1 cellular context compared by ENCODE assay signal in the genomic region with DNA sequence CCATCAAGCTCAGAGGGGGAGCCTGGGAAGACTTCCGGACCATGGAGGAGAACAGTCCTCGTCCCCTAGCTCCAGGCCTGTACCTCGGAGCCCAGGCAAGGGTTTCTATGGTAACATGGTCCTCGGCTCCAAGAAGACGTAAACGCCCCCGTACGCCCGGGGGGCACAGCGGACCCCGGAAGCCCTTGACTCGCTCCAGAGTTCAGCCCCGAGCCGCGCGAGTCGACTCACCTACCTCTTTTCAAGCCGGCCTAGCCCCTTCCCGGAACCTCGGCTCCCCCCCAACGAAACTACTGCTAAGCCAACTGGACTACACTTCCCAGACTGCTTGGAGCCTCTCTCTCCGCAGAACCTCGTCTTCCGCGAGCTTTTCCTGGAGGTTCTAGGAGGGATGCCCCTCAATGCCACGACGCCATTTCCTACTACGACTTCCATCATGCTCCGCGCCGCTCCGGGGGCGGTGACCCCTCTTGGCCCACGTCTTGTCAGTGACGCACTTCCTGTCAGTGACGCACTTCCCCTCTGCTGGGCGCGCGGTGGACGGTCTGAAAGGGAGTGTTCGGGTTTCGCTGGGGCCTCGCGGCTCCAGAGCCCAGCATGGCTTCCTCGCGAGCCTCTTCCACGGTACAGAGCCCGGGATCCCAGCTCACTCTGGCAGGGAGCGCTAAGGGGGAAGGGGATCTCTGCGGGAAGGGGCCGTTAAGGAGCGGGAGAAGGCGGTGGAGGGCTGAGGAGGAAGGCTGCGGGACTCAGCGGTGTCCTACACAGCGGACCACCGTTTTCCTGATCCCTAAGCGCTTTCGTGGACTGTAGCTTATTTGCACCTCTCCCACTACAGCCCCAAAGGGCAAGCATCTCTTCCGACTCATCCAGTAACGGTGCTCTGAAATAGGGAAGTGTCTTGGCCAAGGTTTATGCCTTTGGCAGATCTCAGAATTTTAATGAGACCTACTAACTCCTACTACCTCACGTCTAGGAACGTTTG.
TF ChIP-seq lines count a peak whose summit lies in the region.

A gene (minus strand): TSS at position 426 of the 985 bp plus-strand sequence. CDS start 3,065 bp downstream, outside the sequence.
A gene (plus strand): TSS at position 512 of the 985 bp plus-strand sequence. CDS start 86 bp downstream, at position 598.

TF ChIP-seq in HepG2, 621 proteins besides CTCF, POLR2A, EP300 and RAD21 (continued from another document):
- TF ChIP-seq REL (CRISPR knock-in tag; conservative IDR thresholded peaks at IDR 0.05) (no peak), SIN3B (IDR thresholded peaks at IDR 0.05; ENCODE audit: low read length) (peak; percentile 67), RFX5 (IDR thresholded peaks at IDR 0.05; ENCODE audit: low read depth, low read length) (peak; percentile 51; the same call in 1 of the 2 replicates), HDAC6 (IDR thresholded peaks at IDR 0.05; ENCODE audit: low read depth, low read length) (no peak), PCBP2 (optimal IDR thresholded peaks at IDR 0.05; ENCODE audit: low read depth, low read length, poor library complexity, severe bottlenecking) (no peak), NKX3-1 (CRISPR knock-in tag; IDR thresholded peaks at IDR 0.05) (0 out of 2 replicates have a peak, but pooled peaks have one; percentile 26), ZC3H4 (CRISPR knock-in tag; IDR thresholded peaks at IDR 0.05; ENCODE audit: borderline replicate concordance) (no peak), JUNB (CRISPR knock-in tag; IDR thresholded peaks at IDR 0.05; ENCODE audit: borderline replicate concordance) (no peak), ZNF326 (CRISPR knock-in tag; IDR thresholded peaks at IDR 0.05; ENCODE audit: borderline replicate concordance) (no peak), NBN (conservative IDR thresholded peaks at IDR 0.05) (no peak), MAFG (CRISPR knock-in tag; IDR thresholded peaks at IDR 0.05) (no peak), SSRP1 (CRISPR knock-in tag; IDR thresholded peaks at IDR 0.05) (no peak), ZNF552 (CRISPR knock-in tag; IDR thresholded peaks at IDR 0.05; ENCODE audit: borderline replicate concordance) (peak; percentile 8; the same call in 1 of the 2 replicates), FOXP1 (IDR thresholded peaks at IDR 0.05) (no peak), FOXP1 (CRISPR knock-in tag; IDR thresholded peaks at IDR 0.05) (no peak), MAFF (IDR thresholded peaks at IDR 0.05; ENCODE audit: low read depth, low read length) (no peak), MYC (CRISPR knock-in tag; IDR thresholded peaks at IDR 0.05; ENCODE audit: borderline replicate concordance) (peak; percentile 86; the same call in 1 of the 2 replicates), ONECUT2 (CRISPR knock-in tag; IDR thresholded peaks at IDR 0.05) (0 out of 2 replicates have a peak, but pooled peaks have one; percentile 33), MEF2D (CRISPR knock-in tag; IDR thresholded peaks at IDR 0.05) (0 out of 2 replicates have a peak, but pooled peaks have one; percentile 18), U2AF2 (IDR thresholded peaks at IDR 0.05; ENCODE audit: low read depth, low read length) (no peak), ETV6 (CRISPR knock-in tag; conservative IDR thresholded peaks at IDR 0.05) (no peak), ZNF720 (CRISPR knock-in tag; IDR thresholded peaks at IDR 0.05) (no peak), TSC22D2 (CRISPR knock-in tag; IDR thresholded peaks at IDR 0.05; ENCODE audit: borderline replicate concordance) (no peak), ZNF333 (CRISPR knock-in tag; IDR thresholded peaks at IDR 0.05; ENCODE audit: borderline replicate concordance) (peak; percentile 74; the same call in 1 of the 2 replicates), ZNF567 (CRISPR knock-in tag; IDR thresholded peaks at IDR 0.05; ENCODE audit: borderline replicate concordance) (peak; percentile 87; the same call in 1 of the 2 replicates), PRMT3 (CRISPR knock-in tag; IDR thresholded peaks at IDR 0.05; ENCODE audit: borderline replicate concordance, low read depth) (no peak), RNF2 (conservative IDR thresholded peaks at IDR 0.05; ENCODE audit: low read depth) (0 out of 2 replicates have a peak, but pooled peaks have one; percentile 34), ZNF3 (CRISPR knock-in tag; IDR thresholded peaks at IDR 0.05) (no peak), ZNF431 (CRISPR knock-in tag; IDR thresholded peaks at IDR 0.05; ENCODE audit: borderline replicate concordance, low read depth) (no peak), ZNF670 (CRISPR knock-in tag; IDR thresholded peaks at IDR 0.05; ENCODE audit: borderline replicate concordance) (peak; percentile 79), YEATS2 (CRISPR knock-in tag; IDR thresholded peaks at IDR 0.05; ENCODE audit: borderline replicate concordance) (peak; percentile 96), RBAK (CRISPR knock-in tag; IDR thresholded peaks at IDR 0.05) (no peak), ATM (IDR thresholded peaks at IDR 0.05; ENCODE audit: borderline replicate concordance) (no peak)
- TF ChIP-seq, protein P1, sequence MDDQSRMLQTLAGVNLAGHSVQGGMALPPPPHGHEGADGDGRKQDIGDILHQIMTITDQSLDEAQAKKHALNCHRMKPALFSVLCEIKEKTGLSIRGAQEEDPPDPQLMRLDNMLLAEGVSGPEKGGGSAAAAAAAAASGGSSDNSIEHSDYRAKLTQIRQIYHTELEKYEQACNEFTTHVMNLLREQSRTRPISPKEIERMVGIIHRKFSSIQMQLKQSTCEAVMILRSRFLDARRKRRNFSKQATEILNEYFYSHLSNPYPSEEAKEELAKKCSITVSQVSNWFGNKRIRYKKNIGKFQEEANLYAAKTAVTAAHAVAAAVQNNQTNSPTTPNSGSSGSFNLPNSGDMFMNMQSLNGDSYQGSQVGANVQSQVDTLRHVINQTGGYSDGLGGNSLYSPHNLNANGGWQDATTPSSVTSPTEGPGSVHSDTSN (CRISPR knock-in tag; IDR thresholded peaks at IDR 0.05; ENCODE audit: borderline replicate concordance): no peak
- TF ChIP-seq, protein P2, sequence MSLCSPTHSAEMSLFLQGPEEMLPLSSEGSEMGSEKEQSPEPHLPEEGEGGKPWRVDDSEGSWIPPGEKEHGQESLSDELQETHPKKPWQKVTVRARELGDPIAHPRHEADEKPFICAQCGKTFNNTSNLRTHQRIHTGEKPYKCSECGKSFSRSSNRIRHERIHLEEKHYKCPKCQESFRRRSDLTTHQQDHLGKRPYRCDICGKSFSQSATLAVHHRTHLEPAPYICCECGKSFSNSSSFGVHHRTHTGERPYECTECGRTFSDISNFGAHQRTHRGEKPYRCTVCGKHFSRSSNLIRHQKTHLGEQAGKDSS (CRISPR knock-in tag; IDR thresholded peaks at IDR 0.05; ENCODE audit: borderline replicate concordance, low read depth): no peak; the same call in 1 of the 2 replicates
- TF ChIP-seq, protein P3, sequence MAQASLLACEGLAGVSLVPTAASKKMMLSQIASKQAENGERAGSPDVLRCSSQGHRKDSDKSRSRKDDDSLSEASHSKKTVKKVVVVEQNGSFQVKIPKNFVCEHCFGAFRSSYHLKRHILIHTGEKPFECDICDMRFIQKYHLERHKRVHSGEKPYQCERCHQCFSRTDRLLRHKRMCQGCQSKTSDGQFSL (CRISPR knock-in tag; IDR thresholded peaks at IDR 0.05): peak; percentile 98
- TF ChIP-seq, protein P4, sequence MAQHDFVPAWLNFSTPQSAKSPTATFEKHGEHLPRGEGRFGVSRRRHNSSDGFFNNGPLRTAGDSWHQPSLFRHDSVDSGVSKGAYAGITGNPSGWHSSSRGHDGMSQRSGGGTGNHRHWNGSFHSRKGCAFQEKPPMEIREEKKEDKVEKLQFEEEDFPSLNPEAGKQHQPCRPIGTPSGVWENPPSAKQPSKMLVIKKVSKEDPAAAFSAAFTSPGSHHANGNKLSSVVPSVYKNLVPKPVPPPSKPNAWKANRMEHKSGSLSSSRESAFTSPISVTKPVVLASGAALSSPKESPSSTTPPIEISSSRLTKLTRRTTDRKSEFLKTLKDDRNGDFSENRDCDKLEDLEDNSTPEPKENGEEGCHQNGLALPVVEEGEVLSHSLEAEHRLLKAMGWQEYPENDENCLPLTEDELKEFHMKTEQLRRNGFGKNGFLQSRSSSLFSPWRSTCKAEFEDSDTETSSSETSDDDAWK (CRISPR knock-in tag; IDR thresholded peaks at IDR 0.05): no peak
- TF ChIP-seq, protein P5, sequence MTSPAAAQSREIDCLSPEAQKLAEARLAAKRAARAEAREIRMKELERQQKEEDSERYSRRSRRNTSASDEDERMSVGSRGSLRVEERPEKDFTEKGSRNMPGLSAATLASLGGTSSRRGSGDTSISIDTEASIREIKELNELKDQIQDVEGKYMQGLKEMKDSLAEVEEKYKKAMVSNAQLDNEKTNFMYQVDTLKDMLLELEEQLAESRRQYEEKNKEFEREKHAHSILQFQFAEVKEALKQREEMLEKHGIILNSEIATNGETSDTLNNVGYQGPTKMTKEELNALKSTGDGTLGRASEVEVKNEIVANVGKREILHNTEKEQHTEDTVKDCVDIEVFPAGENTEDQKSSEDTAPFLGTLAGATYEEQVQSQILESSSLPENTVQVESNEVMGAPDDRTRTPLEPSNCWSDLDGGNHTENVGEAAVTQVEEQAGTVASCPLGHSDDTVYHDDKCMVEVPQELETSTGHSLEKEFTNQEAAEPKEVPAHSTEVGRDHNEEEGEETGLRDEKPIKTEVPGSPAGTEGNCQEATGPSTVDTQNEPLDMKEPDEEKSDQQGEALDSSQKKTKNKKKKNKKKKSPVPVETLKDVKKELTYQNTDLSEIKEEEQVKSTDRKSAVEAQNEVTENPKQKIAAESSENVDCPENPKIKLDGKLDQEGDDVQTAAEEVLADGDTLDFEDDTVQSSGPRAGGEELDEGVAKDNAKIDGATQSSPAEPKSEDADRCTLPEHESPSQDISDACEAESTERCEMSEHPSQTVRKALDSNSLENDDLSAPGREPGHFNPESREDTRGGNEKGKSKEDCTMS (CRISPR knock-in tag; conservative IDR thresholded peaks at IDR 0.05): no peak
- TF ChIP-seq, protein P6, sequence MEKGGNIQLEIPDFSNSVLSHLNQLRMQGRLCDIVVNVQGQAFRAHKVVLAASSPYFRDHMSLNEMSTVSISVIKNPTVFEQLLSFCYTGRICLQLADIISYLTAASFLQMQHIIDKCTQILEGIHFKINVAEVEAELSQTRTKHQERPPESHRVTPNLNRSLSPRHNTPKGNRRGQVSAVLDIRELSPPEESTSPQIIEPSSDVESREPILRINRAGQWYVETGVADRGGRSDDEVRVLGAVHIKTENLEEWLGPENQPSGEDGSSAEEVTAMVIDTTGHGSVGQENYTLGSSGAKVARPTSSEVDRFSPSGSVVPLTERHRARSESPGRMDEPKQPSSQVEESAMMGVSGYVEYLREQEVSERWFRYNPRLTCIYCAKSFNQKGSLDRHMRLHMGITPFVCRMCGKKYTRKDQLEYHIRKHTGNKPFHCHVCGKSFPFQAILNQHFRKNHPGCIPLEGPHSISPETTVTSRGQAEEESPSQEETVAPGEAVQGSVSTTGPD (CRISPR knock-in tag; IDR thresholded peaks at IDR 0.05): no peak; the same call in 1 of the 2 replicates
- TF ChIP-seq, protein P7, sequence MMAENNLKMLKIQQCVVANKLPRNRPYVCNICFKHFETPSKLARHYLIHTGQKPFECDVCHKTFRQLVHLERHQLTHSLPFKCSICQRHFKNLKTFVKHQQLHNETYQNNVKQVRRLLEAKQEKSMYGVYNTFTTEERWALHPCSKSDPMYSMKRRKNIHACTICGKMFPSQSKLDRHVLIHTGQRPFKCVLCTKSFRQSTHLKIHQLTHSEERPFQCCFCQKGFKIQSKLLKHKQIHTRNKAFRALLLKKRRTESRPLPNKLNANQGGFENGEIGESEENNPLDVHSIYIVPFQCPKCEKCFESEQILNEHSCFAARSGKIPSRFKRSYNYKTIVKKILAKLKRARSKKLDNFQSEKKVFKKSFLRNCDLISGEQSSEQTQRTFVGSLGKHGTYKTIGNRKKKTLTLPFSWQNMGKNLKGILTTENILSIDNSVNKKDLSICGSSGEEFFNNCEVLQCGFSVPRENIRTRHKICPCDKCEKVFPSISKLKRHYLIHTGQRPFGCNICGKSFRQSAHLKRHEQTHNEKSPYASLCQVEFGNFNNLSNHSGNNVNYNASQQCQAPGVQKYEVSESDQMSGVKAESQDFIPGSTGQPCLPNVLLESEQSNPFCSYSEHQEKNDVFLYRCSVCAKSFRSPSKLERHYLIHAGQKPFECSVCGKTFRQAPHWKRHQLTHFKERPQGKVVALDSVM (CRISPR knock-in tag; IDR thresholded peaks at IDR 0.05): no peak
- TF ChIP-seq, protein P8, sequence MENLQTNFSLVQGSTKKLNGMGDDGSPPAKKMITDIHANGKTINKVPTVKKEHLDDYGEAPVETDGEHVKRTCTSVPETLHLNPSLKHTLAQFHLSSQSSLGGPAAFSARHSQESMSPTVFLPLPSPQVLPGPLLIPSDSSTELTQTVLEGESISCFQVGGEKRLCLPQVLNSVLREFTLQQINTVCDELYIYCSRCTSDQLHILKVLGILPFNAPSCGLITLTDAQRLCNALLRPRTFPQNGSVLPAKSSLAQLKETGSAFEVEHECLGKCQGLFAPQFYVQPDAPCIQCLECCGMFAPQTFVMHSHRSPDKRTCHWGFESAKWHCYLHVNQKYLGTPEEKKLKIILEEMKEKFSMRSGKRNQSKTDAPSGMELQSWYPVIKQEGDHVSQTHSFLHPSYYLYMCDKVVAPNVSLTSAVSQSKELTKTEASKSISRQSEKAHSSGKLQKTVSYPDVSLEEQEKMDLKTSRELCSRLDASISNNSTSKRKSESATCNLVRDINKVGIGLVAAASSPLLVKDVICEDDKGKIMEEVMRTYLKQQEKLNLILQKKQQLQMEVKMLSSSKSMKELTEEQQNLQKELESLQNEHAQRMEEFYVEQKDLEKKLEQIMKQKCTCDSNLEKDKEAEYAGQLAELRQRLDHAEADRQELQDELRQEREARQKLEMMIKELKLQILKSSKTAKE (CRISPR knock-in tag; IDR thresholded peaks at IDR 0.05; ENCODE audit: borderline replicate concordance): no peak
